In genomic region chr19:1882089-1882785, GRCh38 we compare ENCODE assay signal across 8 cellular contexts. TPM values are rescaled to one million over a fixed set of nuclear protein-coding genes. Genes with fewer than 3 reads are reported as not detected.
DNase-seq lines count a peak whose midpoint lies in the region; ATAC-seq and TF ChIP-seq lines count a peak whose summit lies in the region.

No MANE protein-coding gene starts in this region.

- CTCF ChIA-PET in activated CD4-positive, alpha-beta T cell treated with anti-CD3 and anti-CD28 coated beads for 36 hours (lab: Charles Lee) = interaction anchor here (0.5 kb wide), 1 partner anchor 202 kb away, joined by 3 read pairs; no protein-coding TSS in a partner anchor

- H3K27me3 Mint-ChIP-seq in CD14-positive monocyte (ENCODE audit: low read depth in 3 of 3) = peaks cover 0 to 4% (median 0%) of the 10 kb centered on the region in 3 donors
- H3K27me3 Mint-ChIP-seq in activated CD4-positive, alpha-beta T cell treated with anti-CD3 and anti-CD28 coated beads for 36 hours = no peaks in the 10 kb centered on the region

- H3K27ac Mint-ChIP-seq in CD14-positive monocyte = peak overlapping the region in 4 of 7 donors; percentile 17 to 63 (median 38)
- peak overlapping the region; percentile 98 for H3K27ac Mint-ChIP-seq in activated CD4-positive, alpha-beta T cell treated with anti-CD3 and anti-CD28 coated beads for 36 hours

- H3K36me3 Mint-ChIP-seq in CD14-positive monocyte = peaks cover 16 to 28% of the 10 kb centered on the region in 2 donors
- peaks cover 18% of the 10 kb centered on the region for H3K36me3 Mint-ChIP-seq in activated CD4-positive, alpha-beta T cell treated with anti-CD3 and anti-CD28 coated beads for 36 hours (ENCODE audit: low read depth)

- H3K4me3 Mint-ChIP-seq in CD14-positive monocyte = peak overlapping the region; percentile 20 to 100
- peak overlapping the region; percentile 97 for H3K4me3 Mint-ChIP-seq in activated CD4-positive, alpha-beta T cell treated with anti-CD3 and anti-CD28 coated beads for 36 hours

- POLR2A ChIA-PET in activated CD4-positive, alpha-beta T cell treated with anti-CD3 and anti-CD28 coated beads for 36 hours (lab: Charles Lee) = no interaction called here

- DNase-seq in CD14-positive monocyte (ENCODE audit: low spot score) (peak; percentile 39), putamen (ENCODE audit: low spot score) (peak; percentile 74), Kasumi-1 (lab: John Stamatoyannopoulos, UW) (no peak), NCI-H2196 (lab: John Stamatoyannopoulos, UW; ENCODE audit: unreplicated experiment) (no peak), occipital lobe (lab: John Stamatoyannopoulos, UW) (no peak)
- peak; percentile 82 for DNase-seq in activated CD4-positive, alpha-beta T cell treated with anti-CD3 and anti-CD28 coated beads for 36 hours
- DNase-seq in effector CD4-positive, alpha-beta T cell = peak; percentile 77

- peaks cover 0 to 1% (median 0%) of the 10 kb centered on the region in 7 donors for H3K9me3 Mint-ChIP-seq in CD14-positive monocyte
- no peaks in the 10 kb centered on the region for H3K9me3 Mint-ChIP-seq in activated CD4-positive, alpha-beta T cell treated with anti-CD3 and anti-CD28 coated beads for 36 hours (ENCODE audit: low read depth)

- no peak for TF ChIP-seq CTCF in CD14-positive monocyte (IDR thresholded peaks at IDR 0.05)

- peak; percentile 57 for ATAC-seq in activated CD4-positive, alpha-beta T cell treated with anti-CD3 and anti-CD28 coated beads for 36 hours
- ATAC-seq in HG02798 (IDR thresholded peaks at IDR 0.05; ENCODE audit: poor library complexity, unreplicated experiment) = no peak

- intact Hi-C loops in CD14-positive monocyte (cut with micrococcal nuclease) = no loop called here
- intact Hi-C loops in activated CD4-positive, alpha-beta T cell treated with anti-CD3 and anti-CD28 coated beads for 36 hours (cut with DNase I, micrococcal nuclease) = loop anchor here in 1 of 2 experiments (5.0 kb wide), 1 partner anchor 270 kb away; the partner anchor contains the start of gene AP3D1

- H3K4me1 Mint-ChIP-seq in CD14-positive monocyte = peaks cover 27% of the 10 kb centered on the region
- peaks cover 31% of the 10 kb centered on the region for H3K4me1 Mint-ChIP-seq in activated CD4-positive, alpha-beta T cell treated with anti-CD3 and anti-CD28 coated beads for 36 hours

RNA-seq across cellular contexts. Expression of gene ABHD17A, which starts 3.1 kb away (rescaled TPM):
- polyA plus RNA-seq in CD14-positive monocyte = 10 to 100 TPM; 69.8 to 79.0 TPM
- 10 to 100 TPM; 84.5 to 88.5 TPM for total RNA-seq in activated CD4-positive, alpha-beta T cell treated with anti-CD3 and anti-CD28 coated beads for 36 hours
- 50.5 TPM for total RNA-seq in occipital lobe

RNA-seq across cellular contexts. Expression of gene KLF16, which starts 18.9 kb away (rescaled TPM):
- polyA plus RNA-seq in CD14-positive monocyte = under 1 TPM; 0.51 to 0.67 TPM
- 10 to 100 TPM; 22.5 to 28.8 TPM for total RNA-seq in activated CD4-positive, alpha-beta T cell treated with anti-CD3 and anti-CD28 coated beads for 36 hours
- total RNA-seq in occipital lobe = 3.3 TPM

RNA-seq across cellular contexts. Expression of gene ADAT3, which starts 23.0 kb away (rescaled TPM):
- 1 to 10 TPM; 2.7 to 3.2 TPM for polyA plus RNA-seq in CD14-positive monocyte
- total RNA-seq in activated CD4-positive, alpha-beta T cell treated with anti-CD3 and anti-CD28 coated beads for 36 hours = 1 to 10 TPM; 5.6 to 6.1 TPM
- 1.2 TPM for total RNA-seq in occipital lobe

RNA-seq across cellular contexts. Expression of gene SCAMP4, which starts 23.0 kb away (rescaled TPM):
- 10 to 100 TPM; 11.9 to 15.4 TPM for polyA plus RNA-seq in CD14-positive monocyte
- 10 to 100 TPM; 20.5 to 25.6 TPM for total RNA-seq in activated CD4-positive, alpha-beta T cell treated with anti-CD3 and anti-CD28 coated beads for 36 hours
- 11.1 TPM for total RNA-seq in occipital lobe

RNA-seq across cellular contexts. Expression of gene REXO1, which starts 34.0 kb away (rescaled TPM):
- polyA plus RNA-seq in CD14-positive monocyte = 1 to 10 TPM; 2.8 to 3.0 TPM
- 10 to 100 TPM; 39.3 to 49.8 TPM for total RNA-seq in activated CD4-positive, alpha-beta T cell treated with anti-CD3 and anti-CD28 coated beads for 36 hours
- 2.8 TPM for total RNA-seq in occipital lobe

Comparison
In these comparisons a context has a peak if more than half of its experiments do, and no peak if none do; other contexts are left out.
1. DNase-seq: peak in CD14-positive monocyte (single experiment), activated CD4-positive, alpha-beta T cell treated with anti-CD3 and anti-CD28 coated beads for 36 hours (single experiment), effector CD4-positive, alpha-beta T cell (single experiment) and putamen (single experiment); none in Kasumi-1 (0 of 2), NCI-H2196 (single experiment) and occipital lobe (single experiment).